Comparison of ENCODE assay signal across 10 cellular contexts in the genomic region with DNA sequence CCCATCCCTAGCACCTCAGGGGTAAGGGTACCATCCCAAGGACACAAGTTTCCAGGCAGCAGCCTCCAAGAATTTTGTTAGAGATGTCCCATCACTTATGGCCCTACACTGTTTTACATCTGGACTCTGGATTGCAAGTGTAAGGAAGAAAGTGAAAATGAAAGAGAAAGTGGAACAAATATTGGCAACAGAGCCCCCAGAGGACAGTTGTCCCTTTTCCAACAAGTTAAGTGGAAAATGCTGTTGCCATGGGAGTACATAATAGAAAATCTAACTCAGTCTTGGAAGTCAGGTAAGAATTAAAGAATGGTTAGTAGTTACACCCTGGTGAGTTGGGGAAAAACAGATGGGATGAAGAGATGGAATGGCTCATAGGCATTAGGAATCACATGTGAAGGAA.
DNase-seq lines count a peak whose midpoint lies in the region; ATAC-seq and TF ChIP-seq lines count a peak whose summit lies in the region.
"Had no signal": no experiment of that assay in that cellular context is flagged by ENCODE, and none has a peak within 500 bp of the region (broad histone marks: within the 10 kb centered on the region; RNA-seq: fewer than 3 reads in every experiment).

No MANE protein-coding gene starts in this region.

- POLR2A ChIA-PET in HEK293T (lab: Yijun Ruan, JAX) = no interaction called here

- no peak overlapping the region for H3K27ac ChIP-seq in ACC112 (ENCODE audit: low read depth, low read length)

- no peak overlapping the region for H3K4me3 Mint-ChIP-seq in nephron progenitor cell
- H3K4me3 Mint-ChIP-seq: dendritic cell treated with granulocyte-macrophage colony-stimulating factor and Interleukin-4, amounts not matched to agents 40 ng/mL and 50 ng/mL, for 4 days had no signal

- no peak for TF ChIP-seq CTCF in nephron progenitor cell (IDR thresholded peaks at IDR 0.05)

- peak; percentile 65 for ATAC-seq in GM18870 (IDR thresholded peaks at IDR 0.05; ENCODE audit: unreplicated experiment)
- ATAC-seq in HG03460 (IDR thresholded peaks at IDR 0.05; ENCODE audit: unreplicated experiment) = no peak

- H3K79me2 ChIP-seq in ACC112 (ENCODE audit: control insufficient read depth, insufficient read depth, low read length, unreplicated experiment) = no peaks in the 10 kb centered on the region

- peaks cover 61% of the 10 kb centered on the region for H3K36me3 Mint-ChIP-seq in nephron progenitor cell (ENCODE audit: low read depth)

- no peaks in the 10 kb centered on the region for H3K9me3 Mint-ChIP-seq in nephron progenitor cell
- H3K9me3 Mint-ChIP-seq: dendritic cell treated with granulocyte-macrophage colony-stimulating factor and Interleukin-4, amounts not matched to agents 40 ng/mL and 50 ng/mL, for 4 days had no signal

- H3K36me3 ChIP-seq in ACC112 (ENCODE audit: insufficient read depth, low read length) = peaks cover 23% of the 10 kb centered on the region

- no peak overlapping the region for H3K27ac Mint-ChIP-seq in nephron progenitor cell
- H3K27ac Mint-ChIP-seq: dendritic cell treated with granulocyte-macrophage colony-stimulating factor and Interleukin-4, amounts not matched to agents 40 ng/mL and 50 ng/mL, for 4 days had no signal

- H3K27me3 Mint-ChIP-seq in nephron progenitor cell (ENCODE audit: low read depth, poor library complexity) = no peaks in the 10 kb centered on the region
- H3K27me3 Mint-ChIP-seq: dendritic cell treated with granulocyte-macrophage colony-stimulating factor and Interleukin-4, amounts not matched to agents 40 ng/mL and 50 ng/mL, for 4 days had no signal

- H3K4me1 ChIP-seq in ACC112 (ENCODE audit: control insufficient read depth, insufficient read depth, low read length, unreplicated experiment) = peaks cover 18% of the 10 kb centered on the region

- no peaks in the 10 kb centered on the region for H3K27me3 ChIP-seq in ACC112 (ENCODE audit: insufficient read depth, low read length)

- peaks cover 5% of the 10 kb centered on the region for H3K4me1 Mint-ChIP-seq in nephron progenitor cell

- DNase-seq in NCI-H2029 (lab: John Stamatoyannopoulos, UW) (peak; percentile 40), fibroblast of gingiva (ENCODE audit: low read depth) (peak; percentile 26), HEK293T (ENCODE audit: extremely low spot score) (no peak), nephron progenitor cell (no peak)
- no peak for DNase-seq in activated CD8-positive, alpha-beta memory T cell treated with anti-CD3 and anti-CD28 coated beads, Interleukin-2, amount 50 U/mL, for 4 hours
- DNase-seq: NK-92 treated with Interleukin-12 subunit alpha and Interleukin-12 subunit beta, amount 100 ng/mL, for 24 hours had no signal

- H3K4me3 ChIP-seq in ACC112 (ENCODE audit: low read depth, low read length) = peak overlapping the region; percentile 59

- CTCF ChIA-PET in HEK293T (lab: Yijun Ruan, JAX) = no interaction called here

- H2AFZ ChIP-seq in ACC112 (ENCODE audit: low read length, unreplicated experiment) = no peak overlapping the region

TF ChIP-seq in HEK293T, 16 proteins besides CTCF, POLR2A, EP300 and RAD21:
- no peak for TF ChIP-seq FOXK2 (IDR thresholded peaks at IDR 0.05)

Comparison
In these comparisons a context has a peak if more than half of its experiments do, and no peak if none do; other contexts are left out.
1. DNase-seq: peak in NCI-H2029 (single experiment) and fibroblast of gingiva (single experiment); none in HEK293T (single experiment), activated CD8-positive, alpha-beta memory T cell treated with anti-CD3 and anti-CD28 coated beads, Interleukin-2, amount 50 U/mL, for 4 hours (single experiment) and nephron progenitor cell (single experiment).